In the genomic region with DNA sequence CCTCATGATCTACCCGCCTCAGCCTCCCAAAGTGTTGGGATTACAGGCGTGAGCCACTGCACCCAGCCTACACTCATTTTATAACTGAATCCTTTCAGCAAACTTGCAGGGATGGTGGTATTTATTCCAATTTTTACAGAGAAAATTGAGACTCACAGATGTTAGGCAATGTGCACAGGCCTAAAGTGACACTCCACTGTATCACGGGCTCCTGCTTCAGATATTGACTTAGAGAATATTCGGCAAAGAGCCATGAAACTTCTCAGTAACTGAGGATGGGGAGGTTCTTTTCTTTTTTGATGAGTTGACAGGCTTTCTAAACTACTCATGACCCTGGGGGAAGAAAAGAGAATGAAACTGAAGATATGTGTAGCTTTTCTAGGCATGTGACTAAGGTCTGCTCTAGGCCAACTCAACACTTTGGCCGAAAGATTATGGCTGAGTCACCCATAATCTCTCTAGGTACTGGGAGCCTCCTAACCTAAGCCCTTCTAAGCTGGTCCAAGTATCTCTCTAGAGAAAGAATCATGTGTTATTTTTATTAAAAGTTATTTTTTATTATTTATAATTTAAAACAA, we compare ENCODE assay signal across 1 cellular context.
TF ChIP-seq lines count a peak whose summit lies in the region.

No MANE protein-coding gene starts in this region.

TF ChIP-seq in HepG2, 621 proteins besides CTCF, POLR2A, EP300 and RAD21:
- TF ChIP-seq GABPA (IDR thresholded peaks at IDR 0.05; ENCODE audit: low read depth, low read length): no peak
- no peak for TF ChIP-seq GABPA (CRISPR knock-in tag; IDR thresholded peaks at IDR 0.05; ENCODE audit: low read depth)
- no peak for TF ChIP-seq SIX4 (CRISPR knock-in tag; IDR thresholded peaks at IDR 0.05)
- TF ChIP-seq ZIK1 (CRISPR knock-in tag; IDR thresholded peaks at IDR 0.05; ENCODE audit: borderline replicate concordance, low read depth): no peak
- TF ChIP-seq SMAD1 (CRISPR knock-in tag; IDR thresholded peaks at IDR 0.05; ENCODE audit: borderline replicate concordance, low read depth): no peak
- TF ChIP-seq ZNF850 (CRISPR knock-in tag; conservative IDR thresholded peaks at IDR 0.05): no peak
- TF ChIP-seq, protein P1, sequence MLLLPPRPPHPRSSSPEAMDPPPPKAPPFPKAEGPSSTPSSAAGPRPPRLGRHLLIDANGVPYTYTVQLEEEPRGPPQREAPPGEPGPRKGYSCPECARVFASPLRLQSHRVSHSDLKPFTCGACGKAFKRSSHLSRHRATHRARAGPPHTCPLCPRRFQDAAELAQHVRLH (CRISPR knock-in tag; IDR thresholded peaks at IDR 0.05; ENCODE audit: borderline replicate concordance, low read depth): no peak
- TF ChIP-seq ZNF230 (CRISPR knock-in tag; IDR thresholded peaks at IDR 0.05): no peak
- TF ChIP-seq FLYWCH1 (CRISPR knock-in tag; IDR thresholded peaks at IDR 0.05): no peak
- no peak for TF ChIP-seq KLF16 (CRISPR knock-in tag; IDR thresholded peaks at IDR 0.05)
- TF ChIP-seq SYNCRIP (IDR thresholded peaks at IDR 0.05; ENCODE audit: insufficient read depth, low read depth, low read length): no peak
- no peak for TF ChIP-seq ZNF282 (IDR thresholded peaks at IDR 0.05; ENCODE audit: partially characterized antibody)
- TF ChIP-seq DPF2 (CRISPR knock-in tag; IDR thresholded peaks at IDR 0.05; ENCODE audit: borderline replicate concordance, low read depth): no peak
- TF ChIP-seq ZNF552 (CRISPR knock-in tag; IDR thresholded peaks at IDR 0.05; ENCODE audit: borderline replicate concordance): no peak
- TF ChIP-seq TARDBP (CRISPR knock-in tag; IDR thresholded peaks at IDR 0.05): no peak
- TF ChIP-seq ZNF616 (CRISPR knock-in tag; IDR thresholded peaks at IDR 0.05; ENCODE audit: low read depth): no peak
- TF ChIP-seq, protein P2, sequence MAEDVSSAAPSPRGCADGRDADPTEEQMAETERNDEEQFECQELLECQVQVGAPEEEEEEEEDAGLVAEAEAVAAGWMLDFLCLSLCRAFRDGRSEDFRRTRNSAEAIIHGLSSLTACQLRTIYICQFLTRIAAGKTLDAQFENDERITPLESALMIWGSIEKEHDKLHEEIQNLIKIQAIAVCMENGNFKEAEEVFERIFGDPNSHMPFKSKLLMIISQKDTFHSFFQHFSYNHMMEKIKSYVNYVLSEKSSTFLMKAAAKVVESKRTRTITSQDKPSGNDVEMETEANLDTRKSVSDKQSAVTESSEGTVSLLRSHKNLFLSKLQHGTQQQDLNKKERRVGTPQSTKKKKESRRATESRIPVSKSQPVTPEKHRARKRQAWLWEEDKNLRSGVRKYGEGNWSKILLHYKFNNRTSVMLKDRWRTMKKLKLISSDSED (CRISPR knock-in tag; IDR thresholded peaks at IDR 0.05): no peak
- TF ChIP-seq, protein P3, sequence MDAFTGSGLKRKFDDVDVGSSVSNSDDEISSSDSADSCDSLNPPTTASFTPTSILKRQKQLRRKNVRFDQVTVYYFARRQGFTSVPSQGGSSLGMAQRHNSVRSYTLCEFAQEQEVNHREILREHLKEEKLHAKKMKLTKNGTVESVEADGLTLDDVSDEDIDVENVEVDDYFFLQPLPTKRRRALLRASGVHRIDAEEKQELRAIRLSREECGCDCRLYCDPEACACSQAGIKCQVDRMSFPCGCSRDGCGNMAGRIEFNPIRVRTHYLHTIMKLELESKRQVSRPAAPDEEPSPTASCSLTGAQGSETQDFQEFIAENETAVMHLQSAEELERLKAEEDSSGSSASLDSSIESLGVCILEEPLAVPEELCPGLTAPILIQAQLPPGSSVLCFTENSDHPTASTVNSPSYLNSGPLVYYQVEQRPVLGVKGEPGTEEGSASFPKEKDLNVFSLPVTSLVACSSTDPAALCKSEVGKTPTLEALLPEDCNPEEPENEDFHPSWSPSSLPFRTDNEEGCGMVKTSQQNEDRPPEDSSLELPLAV (CRISPR knock-in tag; conservative IDR thresholded peaks at IDR 0.05; ENCODE audit: low read depth): no peak
